In the genomic region with DNA sequence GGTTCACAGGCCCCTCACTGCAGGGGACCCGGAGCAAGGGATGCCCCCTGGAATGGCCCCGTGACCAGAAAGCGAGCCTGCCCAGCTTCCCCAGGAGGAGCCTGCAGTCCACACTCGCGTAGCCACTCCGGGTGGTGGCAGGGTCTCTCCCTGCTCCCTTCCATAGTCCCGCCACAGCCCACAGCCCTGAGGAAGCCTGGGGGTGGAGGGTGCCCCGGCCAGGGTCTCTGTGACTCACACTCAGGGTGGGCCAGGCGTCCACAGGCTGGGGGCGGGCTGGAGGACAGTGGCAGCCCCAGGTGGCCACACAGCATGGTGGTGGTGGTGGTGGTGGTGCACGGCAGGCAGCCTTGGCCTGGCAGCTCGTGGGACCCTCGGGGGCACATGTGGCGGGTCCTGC, we compare ENCODE assay signal across 1 cellular context.
TF ChIP-seq lines count a peak whose summit lies in the region.

No MANE protein-coding gene starts in this region.

TF ChIP-seq in K562, 482 proteins besides CTCF, POLR2A, EP300 and RAD21:
- TF ChIP-seq, protein P1, sequence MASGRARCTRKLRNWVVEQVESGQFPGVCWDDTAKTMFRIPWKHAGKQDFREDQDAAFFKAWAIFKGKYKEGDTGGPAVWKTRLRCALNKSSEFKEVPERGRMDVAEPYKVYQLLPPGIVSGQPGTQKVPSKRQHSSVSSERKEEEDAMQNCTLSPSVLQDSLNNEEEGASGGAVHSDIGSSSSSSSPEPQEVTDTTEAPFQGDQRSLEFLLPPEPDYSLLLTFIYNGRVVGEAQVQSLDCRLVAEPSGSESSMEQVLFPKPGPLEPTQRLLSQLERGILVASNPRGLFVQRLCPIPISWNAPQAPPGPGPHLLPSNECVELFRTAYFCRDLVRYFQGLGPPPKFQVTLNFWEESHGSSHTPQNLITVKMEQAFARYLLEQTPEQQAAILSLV (tag; IDR thresholded peaks at IDR 0.05) = no peak
- TF ChIP-seq HMGN3 (IDR thresholded peaks at IDR 0.05; ENCODE audit: borderline replicate concordance, extremely low read depth, insufficient read length, low read depth, low read length) (peak; percentile 10), POLR2G (IDR thresholded peaks at IDR 0.05; ENCODE audit: low read depth, low read length) (peak; percentile 58)
